In genomic region chr17:38617074-38617860, GRCh38 we compare ENCODE assay signal across 1 cellular context.
A peak's percentile ranks its signal among the peaks of the same experiment; 100 is the strongest.
TF ChIP-seq lines count a peak whose summit lies in the region.

No MANE protein-coding gene starts in this region.

TF ChIP-seq in HepG2, 621 proteins besides CTCF, POLR2A, EP300 and RAD21 (continued from another document and continues in another):
- TF ChIP-seq IRF1 (CRISPR knock-in tag; IDR thresholded peaks at IDR 0.05; ENCODE audit: low read depth) (no peak), FOXK1 (CRISPR knock-in tag; IDR thresholded peaks at IDR 0.05; ENCODE audit: borderline replicate concordance, low read depth) (no peak), SMAD3 (CRISPR knock-in tag; IDR thresholded peaks at IDR 0.05) (no peak), ZNF800 (CRISPR knock-in tag; IDR thresholded peaks at IDR 0.05) (no peak), ETS1 (CRISPR knock-in tag; IDR thresholded peaks at IDR 0.05) (no peak), ZNF75D (CRISPR knock-in tag; IDR thresholded peaks at IDR 0.05; ENCODE audit: borderline replicate concordance) (no peak), GABPB1 (CRISPR knock-in tag; IDR thresholded peaks at IDR 0.05) (no peak; the same call in 1 of the 2 replicates), ZFP91 (CRISPR knock-in tag; IDR thresholded peaks at IDR 0.05; ENCODE audit: borderline replicate concordance) (peak; percentile 22; the same call in 1 of the 2 replicates), ZSCAN5A (CRISPR knock-in tag; IDR thresholded peaks at IDR 0.05; ENCODE audit: borderline replicate concordance) (no peak), MYC (CRISPR knock-in tag; IDR thresholded peaks at IDR 0.05; ENCODE audit: borderline replicate concordance) (no peak), ATF5 (CRISPR knock-in tag; IDR thresholded peaks at IDR 0.05; ENCODE audit: low read depth) (no peak), POLR2AphosphoS2 (IDR thresholded peaks at IDR 0.05; ENCODE audit: low read depth, low read length) (no peak), SOX6 (IDR thresholded peaks at IDR 0.05) (no peak), SOX6 (CRISPR knock-in tag; IDR thresholded peaks at IDR 0.05) (no peak), PAF1 (CRISPR knock-in tag; IDR thresholded peaks at IDR 0.05) (no peak), ADNP (CRISPR knock-in tag; IDR thresholded peaks at IDR 0.05) (no peak), RFXAP (CRISPR knock-in tag; IDR thresholded peaks at IDR 0.05; ENCODE audit: borderline replicate concordance) (peak; percentile 56; the same call in 1 of the 2 replicates), THYN1 (CRISPR knock-in tag; IDR thresholded peaks at IDR 0.05; ENCODE audit: borderline replicate concordance, low read depth) (no peak), MTF1 (CRISPR knock-in tag; IDR thresholded peaks at IDR 0.05) (no peak), HOXA5 (CRISPR knock-in tag; IDR thresholded peaks at IDR 0.05) (no peak), GPN1 (CRISPR knock-in tag; IDR thresholded peaks at IDR 0.05; ENCODE audit: borderline replicate concordance) (no peak), FOXP4 (CRISPR knock-in tag; IDR thresholded peaks at IDR 0.05) (no peak), HNRNPL (IDR thresholded peaks at IDR 0.05; ENCODE audit: low read depth, low read length) (peak; percentile 60; the same call in 1 of the 2 replicates), ZNF124 (CRISPR knock-in tag; IDR thresholded peaks at IDR 0.05) (no peak), AKAP8 (CRISPR knock-in tag; IDR thresholded peaks at IDR 0.05) (no peak), TCF7L2 (IDR thresholded peaks at IDR 0.05; ENCODE audit: low read depth, low read length) (no peak), YEATS2 (CRISPR knock-in tag; IDR thresholded peaks at IDR 0.05; ENCODE audit: borderline replicate concordance) (no peak), MEF2D (CRISPR knock-in tag; IDR thresholded peaks at IDR 0.05) (no peak; the same call in 1 of the 2 replicates), SIX4 (CRISPR knock-in tag; IDR thresholded peaks at IDR 0.05) (no peak), CENPX (CRISPR knock-in tag; IDR thresholded peaks at IDR 0.05) (no peak), MAZ (IDR thresholded peaks at IDR 0.05; ENCODE audit: borderline replicate concordance, low read depth, low read length) (0 out of 2 replicates have a peak, but pooled peaks have one; percentile 22), MAZ (CRISPR knock-in tag; IDR thresholded peaks at IDR 0.05; ENCODE audit: low read depth) (no peak), NFIC (IDR thresholded peaks at IDR 0.05; ENCODE audit: low read length) (no peak), ZNF280D (CRISPR knock-in tag; IDR thresholded peaks at IDR 0.05) (no peak; the same call in 1 of the 2 replicates), ZNF101 (CRISPR knock-in tag; IDR thresholded peaks at IDR 0.05; ENCODE audit: borderline replicate concordance, low read depth) (no peak), ELK4 (CRISPR knock-in tag; IDR thresholded peaks at IDR 0.05; ENCODE audit: borderline replicate concordance) (no peak), SNAI1 (CRISPR knock-in tag; IDR thresholded peaks at IDR 0.05; ENCODE audit: borderline replicate concordance) (no peak), PBX2 (CRISPR knock-in tag; IDR thresholded peaks at IDR 0.05) (no peak), TFAP4 (IDR thresholded peaks at IDR 0.05; ENCODE audit: borderline replicate concordance, low read depth) (peak; percentile 34; the same call in 1 of the 2 replicates), RBFOX2 (IDR thresholded peaks at IDR 0.05; ENCODE audit: low read depth, low read length) (no peak), CBX2 (IDR thresholded peaks at IDR 0.05; ENCODE audit: low read depth, low read length) (no peak), CBX2 (CRISPR knock-in tag; IDR thresholded peaks at IDR 0.05; ENCODE audit: low read depth) (no peak), STAT6 (CRISPR knock-in tag; IDR thresholded peaks at IDR 0.05; ENCODE audit: borderline replicate concordance) (no peak), ZNF746 (CRISPR knock-in tag; IDR thresholded peaks at IDR 0.05) (no peak), RCOR2 (CRISPR knock-in tag; IDR thresholded peaks at IDR 0.05) (no peak)
